Comparison of ENCODE assay signal across 10 cellular contexts in genomic region chr10:123926401-123927264, GRCh38. TPM values are rescaled to one million over a fixed set of nuclear protein-coding genes. Genes with fewer than 3 reads are reported as not detected.
DNase-seq lines count a peak whose midpoint lies in the region; ATAC-seq, FAIRE-seq and TF ChIP-seq lines count a peak whose summit lies in the region.
"Had no signal": no experiment of that assay in that cellular context is flagged by ENCODE, and none has a peak within 500 bp of the region (broad histone marks: within the 10 kb centered on the region; RNA-seq: fewer than 3 reads in every experiment).

No MANE protein-coding gene starts in this region.

- peaks cover 19% of the 10 kb centered on the region; the same call in 1 of the 2 replicates for H3K9me3 ChIP-seq in HepG2 (ENCODE audit: low read length)
- H3K9me3 ChIP-seq in right lobe of liver = no peaks in the 10 kb centered on the region
- peaks cover 1% of the 10 kb centered on the region; the same call in 2 of the 3 replicates for H3K9me3 ChIP-seq in GM12878 (replicated peaks; ENCODE audit: control insufficient read depth, insufficient read depth, low read length)

- H3K4me3 ChIP-seq in HepG2 (replicated peaks in 1 of 3; ENCODE audit: insufficient read depth in 1 of 3, low read depth in 2 of 3, low read length in 3 of 3) (no peak overlapping the region), right lobe of liver (no peak overlapping the region), GM12878 (no peak overlapping the region)

- ATAC-seq in HepG2 = no peak
- ATAC-seq in right lobe of liver = no peak
- peak; percentile 72 for ATAC-seq in HG02610 (IDR thresholded peaks at IDR 0.05; ENCODE audit: unreplicated experiment)
- ATAC-seq in GM12878 = peak; percentile 79
- peak; percentile 72 to 92 for ATAC-seq in stimulated activated naive B cell treated with anti-CD40 and anti-IgM and Interleukin-4, amounts not matched to agents 10 μg/mL and 1 μg/mL and 100 μg/mL, for 72 hours (replicated peaks)
- ATAC-seq in HG02884 (IDR thresholded peaks at IDR 0.05; ENCODE audit: unreplicated experiment) = no peak
- ATAC-seq in HG03095 (IDR thresholded peaks at IDR 0.05; ENCODE audit: unreplicated experiment) = no peak
- ATAC-seq: PC-3 had no signal

- peaks cover 13 to 25% of the 10 kb centered on the region in 2 donors for H3K9me3 Mint-ChIP-seq in stimulated activated naive B cell treated with anti-CD40 and anti-IgM and Interleukin-4, amounts not matched to agents 10 μg/mL and 1 μg/mL and 100 μg/mL, for 72 hours

- H4K20me1 ChIP-seq in HepG2 (ENCODE audit: insufficient read depth, low read length) (no peaks in the 10 kb centered on the region), GM12878 (ENCODE audit: control insufficient read depth, insufficient read depth) (no peaks in the 10 kb centered on the region)

- H3K4me3 Mint-ChIP-seq in stimulated activated naive B cell treated with anti-CD40 and anti-IgM and Interleukin-4, amounts not matched to agents 10 μg/mL and 1 μg/mL and 100 μg/mL, for 72 hours = no peak overlapping the region

- no peak for FAIRE-seq in HepG2 (lab: Jason Lieb, UNC)
- FAIRE-seq in GM12878 (lab: Jason Lieb, UNC) = peak; percentile 81

- H3K4me1 ChIP-seq in HepG2 (ENCODE audit: insufficient read depth, low read length) (no peaks in the 10 kb centered on the region), right lobe of liver (no peaks in the 10 kb centered on the region), GM12878 (ENCODE audit: control insufficient read depth, insufficient read depth, low read length) (no peaks in the 10 kb centered on the region)

- peaks cover 8 to 9% of the 10 kb centered on the region in 2 donors for H3K4me1 Mint-ChIP-seq in stimulated activated naive B cell treated with anti-CD40 and anti-IgM and Interleukin-4, amounts not matched to agents 10 μg/mL and 1 μg/mL and 100 μg/mL, for 72 hours

- intact Hi-C loops in HepG2 (cut with micrococcal nuclease; ENCODE audit: unreplicated experiment) (no loop called here), right lobe of liver (cut with DNase I) (no loop called here), GM12878 (cut with micrococcal nuclease; ENCODE audit: unreplicated experiment) (no loop called here)

- SMC1A ChIA-PET in GM12878 (lab: Charles Lee; ENCODE audit: uncharacterized antibody, unreplicated experiment) = interaction anchor here (2.1 kb wide), 1 partner anchor 148 kb away, joined by 5 read pairs; no protein-coding TSS in a partner anchor

- no peak overlapping the region for H2AFZ ChIP-seq in HepG2 (ENCODE audit: low read length)
- H2AFZ ChIP-seq in GM12878 (ENCODE audit: control insufficient read depth, low read depth, low read length) = peak overlapping the region; percentile 45

- RAD21 ChIA-PET in GM12878 (lab: Charles Lee; ENCODE audit: unreplicated experiment) = no interaction called here

- no peak overlapping the region for H3K4me2 ChIP-seq in HepG2 (ENCODE audit: low read depth, low read length)
- H3K4me2 ChIP-seq in GM12878 (ENCODE audit: control insufficient read depth, insufficient read depth) = no peak overlapping the region

- BruUV-seq in HepG2 (replicated peaks; lab: Mats Ljungman, UMichigan) (no TSS peak), GM12878 (replicated peaks; lab: Mats Ljungman, UMichigan) (no TSS peak)

- TF ChIP-seq EP300 in HepG2 (IDR thresholded peaks at IDR 0.05; ENCODE audit: low read depth in 2 of 2, low read length in 2 of 2) (no peak), HepG2 (CRISPR knock-in tag; IDR thresholded peaks at IDR 0.05; ENCODE audit: borderline replicate concordance) (no peak), GM12878 (IDR thresholded peaks at IDR 0.05; ENCODE audit: borderline replicate concordance in 1 of 2, control insufficient read depth in 1 of 2, low read depth in 2 of 2, low read length in 2 of 2) (no peak)

- POLR2A ChIA-PET in HepG2 (lab: Yijun Ruan, JAX) (no interaction called here), GM12878 (lab: Charles Lee) (no interaction called here)

- peak overlapping the region; percentile 11 for H3K27ac Mint-ChIP-seq in stimulated activated naive B cell treated with anti-CD40 and anti-IgM and Interleukin-4, amounts not matched to agents 10 μg/mL and 1 μg/mL and 100 μg/mL, for 72 hours

- in situ Hi-C loops in HepG2 (cut with HindIII; ENCODE audit: extremely low pct_ligation_motif_present, low pct_unique_long_range_greater_than_20kb) (no loop called here), GM12878 (cut with MboI) (no loop called here)

- H3K27me3 ChIP-seq in HepG2 (ENCODE audit: control insufficient read depth in 1 of 2, insufficient read depth in 2 of 2, low read length in 2 of 2) = peaks cover 2 to 10% of the 10 kb centered on the region in 2 experiments; a peak in 1 of 5 replicates
- no peaks in the 10 kb centered on the region for H3K27me3 ChIP-seq in right lobe of liver
- no peaks in the 10 kb centered on the region for H3K27me3 ChIP-seq in GM12878 (replicated peaks in 1 of 2; ENCODE audit: control insufficient read depth in 2 of 2, insufficient read depth in 2 of 2, low read length in 1 of 2)

- TF ChIP-seq RAD21 in HepG2 (CRISPR knock-in tag; IDR thresholded peaks at IDR 0.05) = no peak
- no peak for TF ChIP-seq RAD21 in GM12878 (IDR thresholded peaks at IDR 0.05; ENCODE audit: insufficient read depth, low read depth, low read length)

- DNase-seq in HepG2 (ENCODE audit: low spot score) = no peak
- DNase-seq in right lobe of liver = no peak
- peak; percentile 5 for DNase-seq in GM12878 (ENCODE audit: low read depth, low spot score)
- DNase-seq in stimulated activated naive B cell treated with anti-CD40 and anti-IgM and Interleukin-4, amounts not matched to agents 10 μg/mL and 1 μg/mL and 100 μg/mL, for 72 hours = peak; percentile 18
- no peak for DNase-seq in cerebellum (ENCODE audit: low spot score)
- DNase-seq: PC-3; stimulated activated naive CD4-positive, alpha-beta T cell treated with Interleukin-2 at 50 U/mL for 16 hours had no signal

- H3K27ac ChIP-seq in HepG2 (ENCODE audit: extremely low read length, insufficient read depth, low read length) (no peak overlapping the region), right lobe of liver (no peak overlapping the region), GM12878 (ENCODE audit: control insufficient read depth, insufficient read depth) (no peak overlapping the region)

- H3K79me2 ChIP-seq in HepG2 (ENCODE audit: insufficient read depth, low read length) = no peaks in the 10 kb centered on the region
- no peaks in the 10 kb centered on the region for H3K79me2 ChIP-seq in GM12878 (ENCODE audit: control insufficient read depth, insufficient read depth, low read length)

- TF ChIP-seq POLR2A in HepG2 (IDR thresholded peaks at IDR 0.05; ENCODE audit: insufficient read depth in 1 of 2, low read depth in 2 of 2, low read length in 2 of 2) = no peak
- TF ChIP-seq POLR2A in right lobe of liver (IDR thresholded peaks at IDR 0.05) = no peak
- TF ChIP-seq POLR2A in GM12878 (IDR thresholded peaks at IDR 0.05; ENCODE audit: low read depth, low read length) = no peak

- H3K36me3 ChIP-seq in HepG2 (replicated peaks in 1 of 2; ENCODE audit: control insufficient read depth in 1 of 2, insufficient read depth in 2 of 2, low read length in 2 of 2) (no peaks in the 10 kb centered on the region), right lobe of liver (no peaks in the 10 kb centered on the region), GM12878 (ENCODE audit: control insufficient read depth in 2 of 2, insufficient read depth in 2 of 2, low read length in 1 of 2) (no peaks in the 10 kb centered on the region)

- H3K27me3 Mint-ChIP-seq in stimulated activated naive B cell treated with anti-CD40 and anti-IgM and Interleukin-4, amounts not matched to agents 10 μg/mL and 1 μg/mL and 100 μg/mL, for 72 hours = peaks cover 33 to 36% of the 10 kb centered on the region in 2 donors

- CTCF ChIA-PET in HepG2 (lab: Yijun Ruan, JAX; ENCODE audit: low intra/inter-chr PET ratio, low total read pairs) = no interaction called here
- CTCF ChIA-PET in GM12878 (lab: Yijun Ruan, JAX) = interaction anchor here (1.0 to 1.5 kb wide), 2 partner anchors 27 to 41 kb away, joined by 3 read pairs; no protein-coding TSS in a partner anchor

- H3K9ac ChIP-seq in HepG2 (ENCODE audit: insufficient read depth, low read depth, low read length) (no peak overlapping the region), GM12878 (ENCODE audit: control insufficient read depth, insufficient read depth, low read length) (no peak overlapping the region)

- WGBS in HepG2 (ENCODE audit: low lambda C conversion rate) = 0% methylated on average over 6 of the region's 7 CpGs
- 25% methylated on average over 7 of the region's 7 CpGs for WGBS in right lobe of liver (ENCODE audit: insufficient coverage, low coverage, low lambda C conversion rate, missing lambda C conversion rate)
- WGBS in GM12878 (ENCODE audit: insufficient coverage, insufficient replicate concordance, low lambda C conversion rate, missing lambda C conversion rate) = 43% methylated on average over 7 of the region's 7 CpGs

- TF ChIP-seq CTCF in HepG2 (CRISPR knock-in tag; IDR thresholded peaks at IDR 0.05) = no peak
- no peak for TF ChIP-seq CTCF in right lobe of liver (IDR thresholded peaks at IDR 0.05)
- TF ChIP-seq CTCF in GM12878 (IDR thresholded peaks at IDR 0.05 in 2 of 3, conservative IDR thresholded peaks at IDR 0.05 in 1 of 3; ENCODE audit: control insufficient read depth in 2 of 3, extremely low read depth in 1 of 3, insufficient read depth in 1 of 3, low read depth in 3 of 3, low read length in 3 of 3) = no peak

- peaks cover 3 to 6% of the 10 kb centered on the region in 2 donors for H3K36me3 Mint-ChIP-seq in stimulated activated naive B cell treated with anti-CD40 and anti-IgM and Interleukin-4, amounts not matched to agents 10 μg/mL and 1 μg/mL and 100 μg/mL, for 72 hours

RNA-seq across cellular contexts. Expression of gene CPXM2, which starts 35.0 kb away (rescaled TPM):
- total RNA-seq in HepG2 (2016; rRNA removed; fragmentation: Illumina TruSeq; extraction: Trizol) (not detected in 2 replicates), right lobe of liver (1 to 10 TPM in 2 of 6 experiments, under 1 TPM in 4; 0.29 to 2.6 (median 0.69) TPM), GM12878 (2014; rRNA removed) (0.60 and 0.79 TPM in 2 replicates), GM12878 (2014; rRNA removed; fragmentation: Illumina TruSeq; extraction: Trizol) (0.49 and 0.51 TPM in 2 replicates), GM12878 (2021) (0.58 and 0.67 TPM in 2 replicates), cerebellum (1.8 TPM)
- total RNA-seq in HepG2 (2016; cell fraction: cytosol; rRNA removed; fragmentation: Illumina TruSeq; extraction: Trizol; ENCODE audit: low read depth) = not detected in 2 replicates
- total RNA-seq in HepG2 (2016; cell fraction: insoluble cytoplasmic fraction; rRNA removed; fragmentation: Illumina TruSeq; extraction: Trizol) = not detected in 2 replicates
- total RNA-seq in HepG2 (2016; cell fraction: membrane; rRNA removed; fragmentation: Illumina TruSeq; extraction: Trizol) = not detected in 2 replicates
- not detected in 2 replicates for total RNA-seq in HepG2 (2016; cell fraction: nucleus; rRNA removed; fragmentation: Illumina TruSeq; extraction: Trizol)
- polyA plus RNA-seq in HepG2 (2011; rRNA removed) (0.03 and 0.07 TPM in 2 replicates), GM12878 (2011; rRNA removed) (1.1 TPM in 2 replicates), GM12878 (2014; fragmentation: Illumina TruSeq; extraction: Trizol) (0.56 and 0.63 TPM in 2 replicates), GM12878 (2014; fragmentation: Nextera tagmentation; extraction: Ambion mirVana) (under 1 TPM; 0.08 to 0.11 TPM), GM12878 (2014; rRNA removed) (0.46 and 0.58 TPM in 2 replicates), GM12878 (2016; fragmentation: Nextera tagmentation; extraction: Ambion mirVana) (under 1 TPM; 0.58 to 0.72 TPM)
- polyA plus RNA-seq in HepG2 (2011; cell fraction: cytosol; rRNA removed) = 0.04 and 0.09 TPM in 2 replicates
- polyA plus RNA-seq in HepG2 (2011; cell fraction: nucleus; rRNA removed) = 0.05 and 0.14 TPM in 2 replicates
- 0.13 and 0.16 TPM in 2 replicates for polyA plus RNA-seq in HepG2 (2012)
- not detected in 2 replicates for polyA plus RNA-seq in HepG2 (2016; cell fraction: cytosol; fragmentation: Illumina TruSeq; extraction: Trizol; ENCODE audit: low read depth)
- not detected in 2 replicates for polyA plus RNA-seq in HepG2 (2016; cell fraction: insoluble cytoplasmic fraction; fragmentation: Illumina TruSeq; extraction: Trizol; ENCODE audit: low read depth)
- not detected in 2 replicates for polyA plus RNA-seq in HepG2 (2016; cell fraction: membrane; fragmentation: Illumina TruSeq; extraction: Trizol; ENCODE audit: low read depth)
- polyA plus RNA-seq in HepG2 (2016; cell fraction: nucleus; fragmentation: Illumina TruSeq; extraction: Trizol; ENCODE audit: insufficient read depth, low read depth) = not detected in 2 replicates
- 0.06 TPM in 1 of 2 replicates, not detected in the other for polyA minus RNA-seq in HepG2 (2011; rRNA and poly(A)+ RNA removed; ENCODE audit: low replicate concordance)
- polyA minus RNA-seq in HepG2 (2011; cell fraction: cytosol; rRNA and poly(A)+ RNA removed) = not detected in 2 replicates
- polyA minus RNA-seq in HepG2 (2011; cell fraction: nucleus; rRNA and poly(A)+ RNA removed) = not detected in 2 replicates
- 5.2 and 5.9 TPM in 2 replicates for total RNA-seq in GM12878 (2013; cell fraction: nucleolus; rRNA removed)
- 0.17 TPM for polyA plus RNA-seq in GM12878 (2011; ENCODE audit: low read depth)
- polyA plus RNA-seq in GM12878 (2011; cell fraction: cytosol; rRNA removed) = 1.2 and 1.4 TPM in 2 replicates
- 2.1 TPM in 2 replicates for polyA plus RNA-seq in GM12878 (2011; cell fraction: nucleus; rRNA removed)
- polyA plus RNA-seq in GM12878 (2012) = 0.14 and 0.27 TPM in 2 replicates
- 0.80 and 1.3 TPM in 2 replicates for polyA minus RNA-seq in GM12878 (2011; rRNA and poly(A)+ RNA removed)
- polyA minus RNA-seq in GM12878 (2011; cell fraction: cytosol; rRNA and poly(A)+ RNA removed) = 0.73 and 0.80 TPM in 2 replicates
- polyA minus RNA-seq in GM12878 (2011; cell fraction: nucleus; rRNA and poly(A)+ RNA removed) = 0.60 and 1.4 TPM in 2 replicates
- total RNA-seq: PC-3 had no signal

Comparison
In these comparisons a context has a peak if more than half of its experiments do, and no peak if none do; other contexts are left out.
1. ATAC-seq: peak in HG02610 (single experiment), GM12878 (single experiment) and stimulated activated naive B cell treated with anti-CD40 and anti-IgM and Interleukin-4, amounts not matched to agents 10 μg/mL and 1 μg/mL and 100 μg/mL, for 72 hours (2 of 2); none in HepG2 (single experiment), right lobe of liver (0 of 4), HG02884 (single experiment) and HG03095 (single experiment).
2. DNase-seq: peak in GM12878 (single experiment) and stimulated activated naive B cell treated with anti-CD40 and anti-IgM and Interleukin-4, amounts not matched to agents 10 μg/mL and 1 μg/mL and 100 μg/mL, for 72 hours (single experiment); none in HepG2 (single experiment), right lobe of liver (0 of 3) and cerebellum (single experiment).
3. Of the 75 proteins assayed by ChIP-seq in both HepG2 and GM12878: peak only in HepG2: none; only in GM12878: YY1; in both: none; in neither: 74.